Comparison of ENCODE assay signal across 27 cellular contexts in genomic region chr11:913043-913442, GRCh38.
"Had no signal": no experiment of that assay in that cellular context is flagged by ENCODE, and none has a peak within 500 bp of the region (broad histone marks: within the 10 kb centered on the region; RNA-seq: fewer than 3 reads in every experiment).

No MANE protein-coding gene starts in this region.

- H3K36me3 ChIP-seq: adrenal gland, breast epithelium, SJSA1 had no signal

- H3K4me3 Mint-ChIP-seq: activated naive CD8-positive, alpha-beta T cell treated with anti-CD3 and anti-CD28 coated beads, Interleukin-2, amount 10 ng/mL, durations not matched to agents 7 days and 5 days; T-helper 17 cell had no signal

- H3K27me3 Mint-ChIP-seq: activated naive CD8-positive, alpha-beta T cell treated with anti-CD3 and anti-CD28 coated beads, Interleukin-2, amount 10 ng/mL, durations not matched to agents 7 days and 5 days; T-helper 17 cell had no signal

- H3K27ac Mint-ChIP-seq: activated naive CD8-positive, alpha-beta T cell treated with anti-CD3 and anti-CD28 coated beads, Interleukin-2, amount 10 ng/mL, durations not matched to agents 7 days and 5 days; activated T-helper 2 cell treated with anti-CD3 and anti-CD28 coated beads, Interferon-gamma antibody, Interleukin-2, Interleukin-4, amounts not matched to agents 10 μg/mL and 5 μg/mL and 100 μg/mL, durations not matched to agents 14 hours and 24 hours and 36 hours; T-helper 17 cell; WTC11 had no signal

- H3K9me3 ChIP-seq: adrenal gland, breast epithelium, SJSA1 had no signal

- H3K27ac ChIP-seq: breast epithelium, SJSA1 had no signal

- ATAC-seq: K562, PC-3, T-helper 17 cell, WTC11 had no signal

- H3K9me3 Mint-ChIP-seq: activated naive CD8-positive, alpha-beta T cell treated with anti-CD3 and anti-CD28 coated beads, Interleukin-2, amount 10 ng/mL, durations not matched to agents 7 days and 5 days; activated T-helper 2 cell treated with anti-CD3 and anti-CD28 coated beads, Interferon-gamma antibody, Interleukin-2, Interleukin-4, amounts not matched to agents 10 μg/mL and 5 μg/mL and 100 μg/mL, durations not matched to agents 14 hours and 24 hours and 36 hours; WTC11 had no signal

- H3K4me3 ChIP-seq: adrenal gland, breast epithelium, K562, SJSA1 had no signal

- FAIRE-seq: K562, RCC 7860 had no signal

- H3K27me3 ChIP-seq: adrenal gland, breast epithelium, SJSA1 had no signal

- H3K36me3 Mint-ChIP-seq: activated naive CD8-positive, alpha-beta T cell treated with anti-CD3 and anti-CD28 coated beads, Interleukin-2, amount 10 ng/mL, durations not matched to agents 7 days and 5 days; WTC11 had no signal

- DNase-seq: activated CD4-positive, alpha-beta T cell treated with anti-CD3 and anti-CD28 coated beads for 48 hours; activated CD4-positive, alpha-beta T cell treated with anti-CD3 and anti-CD28 coated beads, Interleukin-2, amount 50 U/mL, for 48 hours; activated CD4-positive, CD25-positive, alpha-beta regulatory T cell treated with anti-CD3 and anti-CD28 coated beads, Interleukin-2, amount 50 U/mL, for 72 hours; activated naive CD4-positive, alpha-beta T cell treated with anti-CD3 and anti-CD28 coated beads, Interleukin-2, amount 50 U/mL, for 16 hours; activated naive CD8-positive, alpha-beta T cell treated with anti-CD3 and anti-CD28 coated beads, Interleukin-2, amount 10 ng/mL, durations not matched to agents 7 days and 5 days; activated T-cell treated with anti-CD3 and anti-CD28 coated beads for 4 hours; activated T-cell treated with anti-CD3 and anti-CD28 coated beads, Interleukin-2, amount 50 U/mL, for 48 hours; adrenal gland; anterior cingulate cortex; Karpas-422; MM.1S; NCI-H1105; NCI-H1436; NCI-H187 treated with DMSO at 0.1 percent for 48 hours; NCI-H2081 treated with DMSO at 0.1 percent for 48 hours; NCI-H446; NCI-H524; PC-3; SHP77; T-helper 17 cell; T-helper 9 cell had no signal
